In genomic region chr1:111777301-111777700, GRCh38 we compare ENCODE assay signal across 2 cellular contexts.
TF ChIP-seq lines count a peak whose summit lies in the region.

No MANE protein-coding gene starts in this region.

TF ChIP-seq in GM23338, 12 proteins besides CTCF, POLR2A, EP300 and RAD21:
- TF ChIP-seq EZH2phosphoT487 (IDR thresholded peaks at IDR 0.05; ENCODE audit: unreplicated experiment) (no peak), STAT1 (IDR thresholded peaks at IDR 0.05; ENCODE audit: unreplicated experiment) (no peak)

TF ChIP-seq in H1, 55 proteins besides CTCF, POLR2A, EP300 and RAD21:
- TF ChIP-seq CHD2 (IDR thresholded peaks at IDR 0.05; ENCODE audit: low read length), result no peak
- TF ChIP-seq TEAD4 (IDR thresholded peaks at IDR 0.05; ENCODE audit: low read depth, low read length), result no peak
- TF ChIP-seq BCL11A (IDR thresholded peaks at IDR 0.05; ENCODE audit: low read depth in 2 of 2, low read length in 2 of 2), result no peak
- no peak for TF ChIP-seq TAF1 (IDR thresholded peaks at IDR 0.05; ENCODE audit: low read depth, low read length)
- no peak for TF ChIP-seq SP1 (IDR thresholded peaks at IDR 0.05; ENCODE audit: low read depth, low read length)
